In genomic region chr17:58534901-58535421, GRCh38 we compare ENCODE assay signal across 14 cellular contexts. TPM values are rescaled to one million over a fixed set of nuclear protein-coding genes. Genes with fewer than 3 reads are reported as not detected.
DNase-seq lines count a peak whose midpoint lies in the region; ATAC-seq and TF ChIP-seq lines count a peak whose summit lies in the region.
"Had no signal": no experiment of that assay in that cellular context is flagged by ENCODE, and none has a peak within 500 bp of the region (broad histone marks: within the 10 kb centered on the region; RNA-seq: fewer than 3 reads in every experiment).

No MANE protein-coding gene starts in this region.

- H3K9me3 Mint-ChIP-seq in H9, result no peaks in the 10 kb centered on the region
- no peaks in the 10 kb centered on the region for H3K9me3 Mint-ChIP-seq in natural killer cell treated with Interleukin-12 subunit alpha and Interleukin-12 subunit beta and Interleukin-15 and Interleukin-18, amount 100 ng/mL, for 72 hours
- H3K9me3 Mint-ChIP-seq: activated naive CD4-positive, alpha-beta T cell treated with anti-CD3 and anti-CD28 coated beads, Interleukin-2, amount 50 U/mL, for 24 hours had no signal

- no peak overlapping the region for H3K18ac ChIP-seq in H9 (ENCODE audit: insufficient read length, low read depth, low read length)

- H3K4me3 ChIP-seq in fibroblast of lung (replicated peaks in 1 of 4; ENCODE audit: control extremely low read depth in 1 of 4, insufficient read depth in 1 of 4, low read depth in 3 of 4, low read length in 4 of 4) (no peak overlapping the region), esophagus muscularis mucosa (no peak overlapping the region)
- H3K4me3 ChIP-seq: HAP-1, pancreas, uterus had no signal

- H3K14ac ChIP-seq in H9 (ENCODE audit: insufficient read depth, low read length), result no peak overlapping the region

- H4K8ac ChIP-seq in H9 (replicated peaks; ENCODE audit: insufficient read length, low read depth, low read length), result no peak overlapping the region

- no peak overlapping the region for H3K4me3 Mint-ChIP-seq in H9
- H3K4me3 Mint-ChIP-seq in natural killer cell treated with Interleukin-12 subunit alpha and Interleukin-12 subunit beta and Interleukin-15 and Interleukin-18, amount 100 ng/mL, for 72 hours, result no peak overlapping the region
- H3K4me3 Mint-ChIP-seq: activated naive CD4-positive, alpha-beta T cell treated with anti-CD3 and anti-CD28 coated beads, Interleukin-2, amount 50 U/mL, for 24 hours had no signal

- H3K79me1 ChIP-seq in H9 (ENCODE audit: insufficient read depth, low read depth, low read length, poor library complexity, severe bottlenecking), result no peaks in the 10 kb centered on the region

- H3K9ac ChIP-seq in H9 (ENCODE audit: extremely low read depth, insufficient read length, low read length), result no peak overlapping the region
- no peak overlapping the region for H3K9ac ChIP-seq in fibroblast of lung (ENCODE audit: insufficient read depth, low read length)

- no peak overlapping the region for H2BK12ac ChIP-seq in H9 (ENCODE audit: insufficient read length, low read depth, low read length)

- DNase-seq in H9 (peak; percentile 26), RKO (ENCODE audit: low spot score) (peak; percentile 32), fibroblast of lung (ENCODE audit: low read depth in 2 of 2) (peak; percentile 51 to 57), non-pigmented ciliary epithelial cell (ENCODE audit: low read depth) (peak; percentile 35), NCI-H128 (lab: John Stamatoyannopoulos, UW; ENCODE audit: unreplicated experiment) (no peak), esophagus muscularis mucosa (ENCODE audit: extremely low spot score) (no peak)
- DNase-seq in natural killer cell treated with Interleukin-12 subunit alpha and Interleukin-12 subunit beta and Interleukin-15 and Interleukin-18, amount 100 ng/mL, for 72 hours (ENCODE audit: low spot score), result no peak
- DNase-seq: NCI-H2081, pancreas, uterus had no signal

- intact Hi-C loops in esophagus muscularis mucosa (cut with DNase I), result no loop called here

- TF ChIP-seq EP300 in esophagus muscularis mucosa (IDR thresholded peaks at IDR 0.05), result no peak

- no peak for TF ChIP-seq CTCF in H9 (conservative IDR thresholded peaks at IDR 0.05)
- no peak for TF ChIP-seq CTCF in fibroblast of lung (conservative IDR thresholded peaks at IDR 0.05 in 1 of 2, IDR thresholded peaks at IDR 0.05 in 1 of 2; ENCODE audit: low read depth in 1 of 2, low read length in 2 of 2)
- TF ChIP-seq CTCF in esophagus muscularis mucosa (IDR thresholded peaks at IDR 0.05), result no peak

- no peak overlapping the region for H2BK5ac ChIP-seq in H9 (ENCODE audit: insufficient read length, low read length)

- no peak overlapping the region for H2BK20ac ChIP-seq in H9 (ENCODE audit: low read depth, low read length, poor library complexity, severe bottlenecking)

- no peak overlapping the region for H4K5ac ChIP-seq in H9 (ENCODE audit: insufficient read length, low read depth, low read length)

- H3K27me3 ChIP-seq in H9 (ENCODE audit: insufficient read depth, low read length) (no peaks in the 10 kb centered on the region), fibroblast of lung (ENCODE audit: control insufficient read depth, insufficient read depth, low read length) (peaks cover 10% of the 10 kb centered on the region), esophagus muscularis mucosa (no peaks in the 10 kb centered on the region)
- H3K27me3 ChIP-seq: pancreas, uterus had no signal

- H3K9me3 ChIP-seq in H9 (ENCODE audit: control insufficient read depth, low read depth, low read length) (no peaks in the 10 kb centered on the region), fibroblast of lung (ENCODE audit: control insufficient read depth, insufficient read depth, low read depth, low read length) (no peaks in the 10 kb centered on the region), esophagus muscularis mucosa (no peaks in the 10 kb centered on the region)
- H3K9me3 ChIP-seq: HAP-1, pancreas, uterus had no signal

- H3K27me3 Mint-ChIP-seq in H9 (ENCODE audit: low read depth), result peaks cover 48% of the 10 kb centered on the region
- H3K27me3 Mint-ChIP-seq in natural killer cell treated with Interleukin-12 subunit alpha and Interleukin-12 subunit beta and Interleukin-15 and Interleukin-18, amount 100 ng/mL, for 72 hours, result peaks cover 14 to 18% of the 10 kb centered on the region in 2 donors

- TF ChIP-seq POLR2A in esophagus muscularis mucosa (IDR thresholded peaks at IDR 0.05; ENCODE audit: low read depth), result no peak

- H3K36me3 Mint-ChIP-seq in H9 (ENCODE audit: insufficient read depth in 1 of 3, low read depth in 3 of 3), result no peaks in the 10 kb centered on the region
- no peaks in the 10 kb centered on the region for H3K36me3 Mint-ChIP-seq in natural killer cell treated with Interleukin-12 subunit alpha and Interleukin-12 subunit beta and Interleukin-15 and Interleukin-18, amount 100 ng/mL, for 72 hours
- H3K36me3 Mint-ChIP-seq: activated naive CD4-positive, alpha-beta T cell treated with anti-CD3 and anti-CD28 coated beads, Interleukin-2, amount 50 U/mL, for 24 hours had no signal

- no CpG with 5 or more reads among the region's 4 CpGs for WGBS in H9 (ENCODE audit: extremely low coverage, insufficient read length, low lambda C conversion rate)
- WGBS in esophagus muscularis mucosa, result 86% methylated on average over 4 of the region's 4 CpGs

- ATAC-seq in natural killer cell treated with Interleukin-12 subunit alpha and Interleukin-12 subunit beta and Interleukin-15 and Interleukin-18, amount 100 ng/mL, for 72 hours, result no peak
- ATAC-seq in HG03039 (IDR thresholded peaks at IDR 0.05; ENCODE audit: unreplicated experiment), result no peak

- H3K4me1 Mint-ChIP-seq in H9, result peaks cover 22 to 36% of the 10 kb centered on the region in 2 experiments
- peaks cover 0 to 6% of the 10 kb centered on the region in 2 donors for H3K4me1 Mint-ChIP-seq in natural killer cell treated with Interleukin-12 subunit alpha and Interleukin-12 subunit beta and Interleukin-15 and Interleukin-18, amount 100 ng/mL, for 72 hours (ENCODE audit: low read depth in 2 of 2)
- H3K4me1 Mint-ChIP-seq: activated naive CD4-positive, alpha-beta T cell treated with anti-CD3 and anti-CD28 coated beads, Interleukin-2, amount 50 U/mL, for 24 hours had no signal

- H3K79me2 ChIP-seq in H9 (ENCODE audit: insufficient read depth, low read length) (no peaks in the 10 kb centered on the region), fibroblast of lung (ENCODE audit: control insufficient read depth, insufficient read depth, low read length) (no peaks in the 10 kb centered on the region)

- no peak overlapping the region for H4K91ac ChIP-seq in H9 (ENCODE audit: insufficient read length, low read depth, low read length)

- no peaks in the 10 kb centered on the region for H3K36me3 ChIP-seq in fibroblast of lung (ENCODE audit: control insufficient read depth, insufficient read depth, low read length)
- H3K36me3 ChIP-seq in esophagus muscularis mucosa, result no peaks in the 10 kb centered on the region
- H3K36me3 ChIP-seq: HAP-1, pancreas, uterus had no signal

- no peak overlapping the region for H2BK120ac ChIP-seq in H9 (ENCODE audit: low read depth, low read length, poor library complexity, severe bottlenecking)

- no peak overlapping the region for H3K4ac ChIP-seq in H9 (ENCODE audit: low read depth, low read length)

- no peak overlapping the region for H2AK5ac ChIP-seq in H9 (ENCODE audit: insufficient read length, low read length)

- H2AFZ ChIP-seq in H9 (ENCODE audit: low read length), result no peak overlapping the region
- no peak overlapping the region for H2AFZ ChIP-seq in fibroblast of lung (ENCODE audit: low read length)

- H3T11ph ChIP-seq in H9 (ENCODE audit: low read length), result no peak overlapping the region

- H3K23ac ChIP-seq in H9 (ENCODE audit: insufficient read length, low read depth, low read length), result no peak overlapping the region

- H3K4me1 ChIP-seq in H9 (ENCODE audit: insufficient read depth, low read length), result 0 out of 2 replicates have a peak, but pooled peaks cover 2% of the 10 kb centered on the region
- peaks cover 10% of the 10 kb centered on the region for H3K4me1 ChIP-seq in fibroblast of lung (ENCODE audit: control insufficient read depth, extremely low read depth, insufficient read depth, low read length)
- peaks cover 29 to 43% (median 30%) of the 10 kb centered on the region in 4 donors for H3K4me1 ChIP-seq in esophagus muscularis mucosa
- H3K4me1 ChIP-seq: pancreas, uterus had no signal

- H3K27ac Mint-ChIP-seq in H9, result no peak overlapping the region
- no peak overlapping the region for H3K27ac Mint-ChIP-seq in natural killer cell treated with Interleukin-12 subunit alpha and Interleukin-12 subunit beta and Interleukin-15 and Interleukin-18, amount 100 ng/mL, for 72 hours
- H3K27ac Mint-ChIP-seq: activated naive CD4-positive, alpha-beta T cell treated with anti-CD3 and anti-CD28 coated beads, Interleukin-2, amount 50 U/mL, for 24 hours had no signal

- peaks cover 5% of the 10 kb centered on the region for H3K23me2 ChIP-seq in H9 (ENCODE audit: insufficient read length, low read depth, low read length, poor library complexity, severe bottlenecking)

- H4K20me1 ChIP-seq in H9 (ENCODE audit: control insufficient read depth, insufficient read depth, insufficient read length), result no peaks in the 10 kb centered on the region
- H4K20me1 ChIP-seq in fibroblast of lung (ENCODE audit: control insufficient read depth, extremely low read depth, insufficient read depth, low read length), result no peaks in the 10 kb centered on the region

- no peak overlapping the region for H2BK15ac ChIP-seq in H9 (ENCODE audit: low read depth, low read length)

- H3K56ac ChIP-seq in H9 (ENCODE audit: insufficient read length, low read depth, low read length), result no peak overlapping the region

- H3K4me2 ChIP-seq in H9 (ENCODE audit: insufficient read depth, insufficient read length, low read length) (no peak overlapping the region), fibroblast of lung (ENCODE audit: extremely low read depth, insufficient read depth, low read length) (peak overlapping the region; percentile 6)

- H3K27ac ChIP-seq in H9 (ENCODE audit: insufficient read length, low read depth, low read length), result no peak overlapping the region
- H3K27ac ChIP-seq in fibroblast of lung (ENCODE audit: insufficient read depth, low read length), result no peak overlapping the region
- H3K27ac ChIP-seq in esophagus muscularis mucosa (replicated peaks in 1 of 4), result no peak overlapping the region
- H3K27ac ChIP-seq: pancreas, uterus had no signal

RNA-seq across cellular contexts. Expression of gene MTMR4, which starts 20.5 kb away (rescaled TPM):
- 20.7 and 31.2 TPM in 2 replicates for total RNA-seq in H9 (2021)
- total RNA-seq in fibroblast of lung, result 34.9 and 40.0 TPM in 2 replicates
- 22.1 and 24.3 TPM in 2 replicates for polyA plus RNA-seq in fibroblast of lung
- 14.2 and 15.1 TPM in 2 replicates for polyA plus RNA-seq in fibroblast of lung (2012)
- 168 and 407 TPM in 2 replicates for polyA minus RNA-seq in fibroblast of lung (ENCODE audit: low replicate concordance)
- total RNA-seq in natural killer cell treated with Interleukin-12 subunit alpha and Interleukin-12 subunit beta and Interleukin-15 and Interleukin-18, amount 100 ng/mL, for 72 hours, result 100 to 1,000 TPM in 1 of 2 donors, 10 to 100 TPM in 1; 60.1 to 104 TPM
- 10 to 100 TPM; 24.4 to 29.9 (median 28.4) TPM for total RNA-seq in esophagus muscularis mucosa

RNA-seq across cellular contexts. Expression of gene HSF5, which starts 46.8 kb away (rescaled TPM):
- not detected in 2 replicates for total RNA-seq in H9 (2021)
- total RNA-seq in fibroblast of lung, result under 0.01 TPM in 2 replicates
- not detected in 2 replicates for polyA plus RNA-seq in fibroblast of lung
- not detected in 2 replicates for polyA plus RNA-seq in fibroblast of lung (2012)
- 0.08 TPM in 1 of 2 replicates, not detected in the other for polyA minus RNA-seq in fibroblast of lung (ENCODE audit: low replicate concordance)
- total RNA-seq in natural killer cell treated with Interleukin-12 subunit alpha and Interleukin-12 subunit beta and Interleukin-15 and Interleukin-18, amount 100 ng/mL, for 72 hours, result 1 to 10 TPM; 1.7 to 3.3 TPM
- under 1 TPM in 2 of 4 donors, not detected in 2; under 0.01 to 0.13 TPM for total RNA-seq in esophagus muscularis mucosa
- total RNA-seq: SK-MEL-5 had no signal
- polyA plus RNA-seq: pancreas had no signal

Comparison
In these comparisons a context has a peak if more than half of its experiments do, and no peak if none do; other contexts are left out.
1. DNase-seq: peak in H9 (single experiment), RKO (single experiment), fibroblast of lung (2 of 2) and non-pigmented ciliary epithelial cell (single experiment); none in NCI-H128 (single experiment), natural killer cell treated with Interleukin-12 subunit alpha and Interleukin-12 subunit beta and Interleukin-15 and Interleukin-18, amount 100 ng/mL, for 72 hours (single experiment) and esophagus muscularis mucosa (single experiment).